Comparison of ENCODE assay signal across 20 cellular contexts in the genomic region with DNA sequence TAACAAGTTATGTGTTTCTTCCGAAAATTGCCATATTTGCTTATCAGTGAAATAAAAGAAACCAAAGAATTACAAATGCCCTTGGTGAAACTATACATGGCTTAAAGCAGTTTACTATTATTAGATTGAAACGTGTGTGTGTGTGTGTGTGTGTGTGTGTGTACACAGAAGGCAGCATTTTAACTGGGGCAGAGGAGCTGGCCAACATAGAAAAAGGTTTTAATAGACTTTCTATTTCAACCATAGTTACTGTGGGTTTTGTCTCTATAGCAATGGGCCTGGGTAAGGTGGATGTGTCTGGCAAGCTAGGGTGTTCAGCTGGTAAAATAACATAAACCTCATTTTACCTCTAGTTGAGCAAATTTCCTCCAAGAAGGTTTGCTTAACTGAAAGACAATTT.
"Had no signal": no experiment of that assay in that cellular context is flagged by ENCODE, and none has a peak within 500 bp of the region (broad histone marks: within the 10 kb centered on the region; RNA-seq: fewer than 3 reads in every experiment).

No MANE protein-coding gene starts in this region.

- H3K4me1 Mint-ChIP-seq: immature natural killer cell had no signal

- H3K4me1 ChIP-seq: adrenal gland, parathyroid adenoma had no signal

- H3K9me3 ChIP-seq: adrenal gland, ascending aorta, breast epithelium, upper lobe of left lung had no signal

- H3K9me3 Mint-ChIP-seq: activated T-cell treated with anti-CD3 and anti-CD28 coated beads, Interleukin-2, amount 50 U/mL, for 24 hours; activated T-helper 2 cell treated with anti-CD3 and anti-CD28 coated beads, Interferon-gamma antibody, Interleukin-2, Interleukin-4, amounts not matched to agents 10 μg/mL and 5 μg/mL and 100 μg/mL, durations not matched to agents 14 hours and 24 hours and 36 hours; nephron progenitor cell; T-helper 1 cell treated with Interleukin-12 subunit alpha and Interleukin-12 subunit beta and Interleukin-4 antibody, amounts not matched to agents 30 μg/mL and 1 μg/mL, for 36 hours; WTC11 had no signal

- DNase-seq: activated naive CD4-positive, alpha-beta T cell; activated T-cell treated with anti-CD3 and anti-CD28 coated beads, Interleukin-2, amount 50 U/mL, for 24 hours; adrenal gland; cerebellar nuclear complex; cortex of kidney; immature natural killer cell; nephron progenitor cell; nucleus accumbens; stimulated activated CD4-positive, alpha-beta T cell treated with anti-CD3 and anti-CD28 coated beads, Interleukin-4, amount 100 ng/mL, for 24 hours; stimulated activated naive CD4-positive, alpha-beta T cell treated with Interleukin-2 at 50 U/mL for 16 hours; T1000; upper lobe of left lung had no signal

- ATAC-seq: sciatic nerve, WTC11 had no signal

- H3K36me3 ChIP-seq: adrenal gland, ascending aorta, breast epithelium, upper lobe of left lung had no signal

- H3K4me3 Mint-ChIP-seq: activated naive CD8-positive, alpha-beta T cell; activated T-cell treated with anti-CD3 and anti-CD28 coated beads, Interleukin-2, amount 50 U/mL, for 24 hours; immature natural killer cell; nephron progenitor cell; T-helper 1 cell treated with Interleukin-12 subunit alpha and Interleukin-12 subunit beta and Interleukin-4 antibody, amounts not matched to agents 30 μg/mL and 1 μg/mL, for 36 hours; WTC11 had no signal

- H3K4me3 ChIP-seq: adrenal gland, breast epithelium, upper lobe of left lung had no signal

- H3K27ac Mint-ChIP-seq: activated naive CD8-positive, alpha-beta T cell; activated T-cell treated with anti-CD3 and anti-CD28 coated beads, Interleukin-2, amount 50 U/mL, for 24 hours; activated T-helper 2 cell treated with anti-CD3 and anti-CD28 coated beads, Interferon-gamma antibody, Interleukin-2, Interleukin-4, amounts not matched to agents 10 μg/mL and 5 μg/mL and 100 μg/mL, durations not matched to agents 14 hours and 24 hours and 36 hours; immature natural killer cell; nephron progenitor cell; T-helper 1 cell treated with Interleukin-12 subunit alpha and Interleukin-12 subunit beta and Interleukin-4 antibody, amounts not matched to agents 30 μg/mL and 1 μg/mL, for 36 hours; WTC11 had no signal

- H3K36me3 Mint-ChIP-seq: activated naive CD8-positive, alpha-beta T cell; immature natural killer cell; WTC11 had no signal

- H3K27ac ChIP-seq: adrenal gland, ascending aorta, parathyroid adenoma had no signal

- H3K27me3 ChIP-seq: adrenal gland, ascending aorta, breast epithelium, upper lobe of left lung had no signal
